ENCODE assay signal across 14 cellular contexts in genomic region chr3:25084016-25084415, GRCh38.
DNase-seq lines count a peak whose midpoint lies in the region; ATAC-seq and TF ChIP-seq lines count a peak whose summit lies in the region.
"Had no signal": no experiment of that assay in that cellular context is flagged by ENCODE, and none has a peak within 500 bp of the region (broad histone marks: within the 10 kb centered on the region; RNA-seq: fewer than 3 reads in every experiment).

No MANE protein-coding gene starts in this region.

- DNase-seq in GM23338 (ENCODE audit: low spot score) (no peak), choroid plexus epithelial cell (ENCODE audit: low read depth) (peak; percentile 8), left kidney (ENCODE audit: low read depth, low spot score) (peak; percentile 10), osteoblast (ENCODE audit: insufficient read length, low spot score, missing footprints) (no peak), omental fat pad (ENCODE audit: low spot score) (no peak), amygdala (lab: John Stamatoyannopoulos, UW) (no peak)
- DNase-seq in CD4-positive, alpha-beta T cell: no peak
- DNase-seq: CD8-positive, alpha-beta memory T cell; MM.1S; NCI-H1417; NCI-H2029; NCI-H510A treated with DMSO at 0.1 percent for 48 hours; SHP77 treated with DMSO at 0.1 percent for 48 hours had no signal

- no peaks in the 10 kb centered on the region for H3K36me3 Mint-ChIP-seq in GM23338 (ENCODE audit: low read depth)
- H3K36me3 Mint-ChIP-seq in CD4-positive, alpha-beta T cell (ENCODE audit: low read depth): no peaks in the 10 kb centered on the region
- H3K36me3 Mint-ChIP-seq: CD8-positive, alpha-beta memory T cell had no signal

- H3K27ac ChIP-seq in GM23338 (ENCODE audit: low read depth) (no peak overlapping the region), osteoblast (ENCODE audit: low read depth, low read length) (no peak overlapping the region)
- H3K27ac ChIP-seq in CD4-positive, alpha-beta T cell (ENCODE audit: low read depth, low read length): no peak overlapping the region
- H3K27ac ChIP-seq: KMS-11 had no signal

- H3K4me3 ChIP-seq in GM23338 (no peak overlapping the region), choroid plexus epithelial cell (ENCODE audit: low read depth, low read length) (no peak overlapping the region), osteoblast (ENCODE audit: insufficient read depth, low read length) (no peak overlapping the region)

- H3K4me3 Mint-ChIP-seq in GM23338: no peak overlapping the region
- no peak overlapping the region for H3K4me3 Mint-ChIP-seq in CD4-positive, alpha-beta T cell
- H3K4me3 Mint-ChIP-seq: CD8-positive, alpha-beta memory T cell had no signal

- H3K27me3 Mint-ChIP-seq in GM23338 (ENCODE audit: insufficient read depth, low read depth, poor library complexity): no peaks in the 10 kb centered on the region
- no peaks in the 10 kb centered on the region for H3K27me3 Mint-ChIP-seq in CD4-positive, alpha-beta T cell

- H3K9me3 Mint-ChIP-seq in GM23338: no peaks in the 10 kb centered on the region; the same call in 2 of the 3 replicates
- H3K9me3 Mint-ChIP-seq in CD4-positive, alpha-beta T cell: peaks cover 6% of the 10 kb centered on the region

- H3K27me3 ChIP-seq in GM23338 (ENCODE audit: insufficient read depth) (no peaks in the 10 kb centered on the region), osteoblast (ENCODE audit: insufficient read depth, low read length) (no peaks in the 10 kb centered on the region)
- no peaks in the 10 kb centered on the region for H3K27me3 ChIP-seq in CD4-positive, alpha-beta T cell (ENCODE audit: control insufficient read depth, insufficient read depth, low read length)

- intact Hi-C loops in CD4-positive, alpha-beta T cell (cut with DNase I, micrococcal nuclease): no loop called here

- H3K4me2 ChIP-seq in GM23338: no peak overlapping the region
- no peak overlapping the region for H3K4me2 ChIP-seq in osteoblast (ENCODE audit: insufficient read depth, low read length)
- H3K4me2 ChIP-seq: KMS-11 had no signal

- no peaks in the 10 kb centered on the region for H3K9me2 ChIP-seq in GM23338 (ENCODE audit: insufficient read depth)

- H4K20me1 ChIP-seq in GM23338 (replicated peaks; ENCODE audit: insufficient read depth): no peaks in the 10 kb centered on the region
- H4K20me1 ChIP-seq in osteoblast (ENCODE audit: insufficient read depth, low read length): no peaks in the 10 kb centered on the region

- H3K9me3 ChIP-seq in osteoblast (ENCODE audit: low read depth, low read length): no peaks in the 10 kb centered on the region
- no peaks in the 10 kb centered on the region for H3K9me3 ChIP-seq in CD4-positive, alpha-beta T cell (ENCODE audit: control insufficient read depth, low read length)

- H3K36me3 ChIP-seq in GM23338 (ENCODE audit: insufficient read depth) (no peaks in the 10 kb centered on the region), osteoblast (ENCODE audit: insufficient read depth, low read length) (no peaks in the 10 kb centered on the region)

- H3K4me1 Mint-ChIP-seq in GM23338: peaks cover 11% of the 10 kb centered on the region; the same call in 2 of the 3 replicates
- H3K4me1 Mint-ChIP-seq in CD4-positive, alpha-beta T cell (ENCODE audit: low read depth): no peaks in the 10 kb centered on the region
- H3K4me1 Mint-ChIP-seq: CD8-positive, alpha-beta memory T cell had no signal

- H3F3A ChIP-seq in GM23338 (replicated peaks; ENCODE audit: low read depth): no peaks in the 10 kb centered on the region

- no peak overlapping the region for H3K27ac Mint-ChIP-seq in GM23338
- H3K27ac Mint-ChIP-seq in CD4-positive, alpha-beta T cell: no peak overlapping the region
- H3K27ac Mint-ChIP-seq: CD8-positive, alpha-beta memory T cell had no signal

- H2AFZ ChIP-seq in GM23338: peak overlapping the region; percentile 23; the same call in 1 of the 2 replicates
- H2AFZ ChIP-seq in osteoblast (ENCODE audit: low read length): peak overlapping the region; percentile 70

- CTCF ChIA-PET in CD4-positive, alpha-beta T cell (lab: Charles Lee): no interaction called here

- H3K79me2 ChIP-seq in GM23338 (replicated peaks; ENCODE audit: insufficient read depth): no peaks in the 10 kb centered on the region
- no peaks in the 10 kb centered on the region for H3K79me2 ChIP-seq in osteoblast (ENCODE audit: insufficient read depth, low read length)

- TF ChIP-seq CTCF in GM23338 (conservative IDR thresholded peaks at IDR 0.05; ENCODE audit: low read depth in 2 of 2): no peak
- TF ChIP-seq CTCF in choroid plexus epithelial cell (conservative IDR thresholded peaks at IDR 0.05; ENCODE audit: low read depth, low read length): no peak
- TF ChIP-seq CTCF in osteoblast (IDR thresholded peaks at IDR 0.05; ENCODE audit: extremely low read depth, low read depth, low read length): no peak
- no peak for TF ChIP-seq CTCF in omental fat pad (IDR thresholded peaks at IDR 0.05)
- TF ChIP-seq CTCF in CD4-positive, alpha-beta T cell (IDR thresholded peaks at IDR 0.05): no peak

- H3K4me1 ChIP-seq in GM23338 (ENCODE audit: insufficient read depth): peaks cover 8% of the 10 kb centered on the region
- no peaks in the 10 kb centered on the region for H3K4me1 ChIP-seq in osteoblast (ENCODE audit: insufficient read depth, low read length)

- POLR2A ChIA-PET in CD4-positive, alpha-beta T cell (lab: Charles Lee): no interaction called here

- ATAC-seq in GM23338 (no peak), omental fat pad (ENCODE audit: low FRiP score) (no peak)
- no peak for ATAC-seq in CD4-positive, alpha-beta T cell (ENCODE audit: poor library complexity)

TF ChIP-seq in GM23338, 12 proteins besides CTCF, POLR2A, EP300 and RAD21 (continues in another document):
- TF ChIP-seq ZNF331 (CRISPR knock-in tag; IDR thresholded peaks at IDR 0.05; ENCODE audit: low read depth): no peak
- TF ChIP-seq STAT1 (IDR thresholded peaks at IDR 0.05; ENCODE audit: unreplicated experiment): no peak
- TF ChIP-seq ZNF114 (CRISPR knock-in tag; IDR thresholded peaks at IDR 0.05): no peak
- no peak for TF ChIP-seq ETS1 (IDR thresholded peaks at IDR 0.05)

Comparison
In these comparisons a context has a peak if more than half of its experiments do, and no peak if none do; other contexts are left out.
1. DNase-seq: peak in choroid plexus epithelial cell (single experiment) and left kidney (single experiment); none in GM23338 (single experiment), osteoblast (single experiment), omental fat pad (single experiment), CD4-positive, alpha-beta T cell (0 of 10) and amygdala (0 of 56).